ENCODE assay signal across 33 cellular contexts in the genomic region with DNA sequence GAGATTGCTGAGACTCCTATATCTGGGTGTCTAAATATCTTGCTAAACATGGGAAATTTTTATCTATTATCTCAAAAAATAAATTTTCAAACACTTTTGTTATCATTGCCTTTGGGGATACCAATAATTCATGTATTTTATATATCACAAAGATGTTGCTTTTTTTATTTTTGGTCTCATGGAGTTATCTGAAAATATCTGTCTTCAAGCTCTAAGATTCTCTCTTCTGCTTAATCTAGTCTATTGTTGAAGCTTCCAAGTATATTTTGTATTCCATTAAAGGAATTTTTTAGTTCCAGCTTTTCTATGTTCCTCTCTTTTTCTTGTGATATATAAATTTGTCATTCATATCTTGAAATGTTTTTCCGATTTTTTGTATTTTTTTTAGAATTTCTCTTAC.
"Had no signal": no experiment of that assay in that cellular context is flagged by ENCODE, and none has a peak within 500 bp of the region (broad histone marks: within the 10 kb centered on the region; RNA-seq: fewer than 3 reads in every experiment).

No MANE protein-coding gene starts in this region.

- ATAC-seq: activated naive CD4-positive, alpha-beta T cell treated with anti-CD3 and anti-CD28 coated beads, Interleukin-2, amount 50 U/mL, for 72 hours; activated naive CD8-positive, alpha-beta T cell treated with anti-CD3 and anti-CD28 coated beads, Interleukin-2, amount 50 U/mL, for 24 hours; activated T-cell treated with anti-CD3 and anti-CD28 coated beads, Interleukin-2, amount 50 U/mL, for 4 hours; activated T-cell treated with anti-CD3 and anti-CD28 coated beads, Interleukin-2, amount 50 U/mL, for 72 hours; activated T-helper 17 cell treated with anti-CD3 and anti-CD28 coated beads, Interleukin-2, amount 50 U/mL, for 72 hours; body of pancreas had no signal

- H3K4me3 ChIP-seq: adrenal gland, ascending aorta, body of pancreas, breast epithelium, cardiac muscle cell had no signal

- H3K36me3 ChIP-seq: adrenal gland, ascending aorta, brain microvascular endothelial cell, cardiac muscle cell had no signal

- H3K9me3 ChIP-seq: adrenal gland, body of pancreas had no signal

- H3K4me1 ChIP-seq: adrenal gland, ascending aorta, body of pancreas, breast epithelium had no signal

- DNase-seq: activated effector memory CD4-positive, alpha-beta T cell treated with anti-CD3 and anti-CD28 coated beads, Interleukin-2, amount 50 U/mL, for 16 hours; activated effector memory CD4-positive, alpha-beta T cell treated with Interleukin-2 at 50 U/mL for 16 hours; activated gamma-delta T cell; activated gamma-delta T cell treated with Interleukin-2 at 50 U/mL for 16 hours; activated naive CD4-positive, alpha-beta T cell; activated naive CD4-positive, alpha-beta T cell treated with anti-CD3 and anti-CD28 coated beads for 36 hours; activated naive CD4-positive, alpha-beta T cell treated with anti-CD3 and anti-CD28 coated beads, Interleukin-2, amount 10 ng/mL, durations not matched to agents 7 days and 5 days; activated naive CD4-positive, alpha-beta T cell treated with anti-CD3 and anti-CD28 coated beads, Interleukin-2, amount 50 U/mL, for 16 hours; activated naive CD4-positive, alpha-beta T cell treated with Interleukin-2 at 50 U/mL for 16 hours; activated naive CD8-positive, alpha-beta T cell treated with anti-CD3 and anti-CD28 coated beads for 36 hours; activated naive CD8-positive, alpha-beta T cell treated with anti-CD3 and anti-CD28 coated beads, Interleukin-2, amount 10 ng/mL, durations not matched to agents 7 days and 5 days; activated naive CD8-positive, alpha-beta T cell treated with anti-CD3 and anti-CD28 coated beads, Interleukin-2, amount 50 U/mL, for 24 hours; activated T-cell treated with anti-CD3 and anti-CD28 coated beads, Interleukin-2, amount 50 U/mL, for 24 hours; activated T-cell treated with anti-CD3 and anti-CD28 coated beads, Interleukin-2, amount 50 U/mL, for 4 hours; activated T-cell treated with anti-CD3 and anti-CD28 coated beads, Interleukin-2, amount 50 U/mL, for 48 hours; activated T-cell treated with anti-CD3 and anti-CD28 coated beads, Interleukin-2, amount 50 U/mL, for 72 hours; adrenal gland; amniotic stem cell; amygdala; anterior cingulate cortex; aorta; body of pancreas; brain microvascular endothelial cell; caudate nucleus; central memory CD4-positive, alpha-beta T cell; cerebellar nuclear complex had no signal

- FAIRE-seq: astrocyte, bronchial epithelial cell had no signal

- H3K27me3 ChIP-seq: adrenal gland, ascending aorta, body of pancreas, brain microvascular endothelial cell, breast epithelium, cardiac muscle cell had no signal

- H3K27ac ChIP-seq: adrenal gland, ascending aorta, body of pancreas, brain microvascular endothelial cell, breast epithelium, cardiac muscle cell had no signal
